20 cellular contexts compared by ENCODE assay signal in genomic region chr1:20663365-20663764, GRCh38. TPM values are rescaled to one million over a fixed set of nuclear protein-coding genes. Genes with fewer than 3 reads are reported as not detected.
A peak's percentile ranks its signal among the peaks of the same experiment; 100 is the strongest.
DNase-seq lines count a peak whose midpoint lies in the region; ATAC-seq and TF ChIP-seq lines count a peak whose summit lies in the region.
"Had no signal": no experiment of that assay in that cellular context is flagged by ENCODE, and none has a peak within 500 bp of the region (broad histone marks: within the 10 kb centered on the region; RNA-seq: fewer than 3 reads in every experiment).

No MANE protein-coding gene starts in this region.

- peaks cover 26% of the 10 kb centered on the region for H3K4me1 Mint-ChIP-seq in MCF 10A (ENCODE audit: insufficient read depth, unreplicated experiment)
- peaks cover 38 to 53% (median 43%) of the 10 kb centered on the region in 3 donors for H3K4me1 Mint-ChIP-seq in T-cell
- H3K4me1 Mint-ChIP-seq in immature natural killer cell: peaks cover 41% of the 10 kb centered on the region in 2 donors

- TF ChIP-seq EP300 in stomach (IDR thresholded peaks at IDR 0.05): no peak

- H2BK12ac ChIP-seq in trophoblast cell (ENCODE audit: low read length): no peak overlapping the region

- no peak overlapping the region for H3K23ac ChIP-seq in trophoblast cell (ENCODE audit: low read length)

- H3K27ac Mint-ChIP-seq in MCF 10A (ENCODE audit: low read depth, unreplicated experiment) (no peak overlapping the region), T-cell (no peak overlapping the region), immature natural killer cell (peak overlapping the region in 1 of 6 donors; percentile 45)

- no peak overlapping the region for H3K4me2 ChIP-seq in trophoblast cell (ENCODE audit: low read length)
- H3K4me2 ChIP-seq: hepatocyte had no signal

- H3K27ac ChIP-seq in breast epithelium (no peak overlapping the region), trophoblast cell (ENCODE audit: low read depth, low read length) (no peak overlapping the region), stomach (no peak overlapping the region)
- H3K27ac ChIP-seq: hepatocyte, tibial artery had no signal

- H3K36me3 Mint-ChIP-seq in MCF 10A (ENCODE audit: insufficient read depth, unreplicated experiment): peaks cover 13% of the 10 kb centered on the region
- peaks cover 7% of the 10 kb centered on the region for H3K36me3 Mint-ChIP-seq in T-cell
- H3K36me3 Mint-ChIP-seq in immature natural killer cell: peaks cover 0 to 5% (median 0%) of the 10 kb centered on the region in 3 donors

- H3K4me1 ChIP-seq in breast epithelium (peaks cover 5 to 7% of the 10 kb centered on the region in 2 donors), trophoblast cell (ENCODE audit: control insufficient read depth in 1 of 2, insufficient read depth in 2 of 2, low read length in 2 of 2) (peaks cover 7 to 11% of the 10 kb centered on the region in 2 experiments), stomach (peaks cover 21 to 33% (median 28%) of the 10 kb centered on the region in 4 donors)

- H4K8ac ChIP-seq in trophoblast cell (ENCODE audit: low read depth, low read length): no peak overlapping the region

- no CpG with 5 or more reads among the region's 1 CpG for WGBS in trophoblast cell (ENCODE audit: extremely low coverage, insufficient coverage, insufficient read length)
- 76 to 100% (median 93%) methylated on average over 1 of the region's 1 CpG for WGBS in stomach, 5 donors

- CTCF ChIA-PET in MCF 10A (lab: Yijun Ruan, JAX) (interaction anchor here (0.5 to 1.1 kb wide), 3 partner anchors 24 to 146 kb away, joined by 5 to 8 read pairs (median 7); no protein-coding TSS in a partner anchor), T-cell (lab: Charles Lee) (no interaction called here)

- H3K18ac ChIP-seq in trophoblast cell (ENCODE audit: low read length): no peak overlapping the region

- TF ChIP-seq POLR2A in breast epithelium (IDR thresholded peaks at IDR 0.05) (no peak), stomach (IDR thresholded peaks at IDR 0.05) (no peak)

- H2BK5ac ChIP-seq in trophoblast cell (ENCODE audit: low read depth, low read length, poor library complexity): no peak overlapping the region

- H3K4me3 ChIP-seq in breast epithelium (no peak overlapping the region), trophoblast cell (ENCODE audit: low read depth, low read length) (no peak overlapping the region), stomach (no peak overlapping the region)
- H3K4me3 ChIP-seq: hepatocyte, tibial artery had no signal

- no peak overlapping the region for H4K91ac ChIP-seq in trophoblast cell (ENCODE audit: low read depth, low read length)

- H2BK120ac ChIP-seq in trophoblast cell (ENCODE audit: insufficient read depth, low read length, poor library complexity): no peak overlapping the region

- H3K9me3 ChIP-seq in breast epithelium (no peaks in the 10 kb centered on the region), trophoblast cell (ENCODE audit: insufficient read depth, low read depth, low read length) (peaks cover 4% of the 10 kb centered on the region), stomach (no peaks in the 10 kb centered on the region)
- H3K9me3 ChIP-seq: tibial artery had no signal

- TF ChIP-seq CTCF in MCF 10A (IDR thresholded peaks at IDR 0.05; ENCODE audit: unreplicated experiment): no peak
- TF ChIP-seq CTCF in breast epithelium (IDR thresholded peaks at IDR 0.05): no peak
- TF ChIP-seq CTCF in stomach (IDR thresholded peaks at IDR 0.05): no peak

- H3K27me3 ChIP-seq in breast epithelium (no peaks in the 10 kb centered on the region), trophoblast cell (ENCODE audit: insufficient read depth, low read length) (no peaks in the 10 kb centered on the region), stomach (no peaks in the 10 kb centered on the region)
- H3K27me3 ChIP-seq: hepatocyte, tibial artery had no signal

- H3K27me3 Mint-ChIP-seq in MCF 10A (ENCODE audit: insufficient read depth, unreplicated experiment): no peaks in the 10 kb centered on the region
- H3K27me3 Mint-ChIP-seq in T-cell: no peaks in the 10 kb centered on the region
- H3K27me3 Mint-ChIP-seq in immature natural killer cell (ENCODE audit: low read depth in 3 of 3): peaks cover 0 to 6% (median 2%) of the 10 kb centered on the region in 3 donors

- intact Hi-C loops in MCF 10A (cut with micrococcal nuclease): no loop called here
- intact Hi-C loops in breast epithelium (cut with DNase I; ENCODE audit: low total_unique reads): no loop called here
- intact Hi-C loops in stomach (cut with DNase I; ENCODE audit: low total_unique reads): no loop called here

- no TSS peak for BruUV-seq in MCF 10A (replicated peaks; lab: Mats Ljungman, UMichigan)

- no peak overlapping the region for H3K9ac ChIP-seq in trophoblast cell (ENCODE audit: low read length)

- peaks cover 9% of the 10 kb centered on the region for H3K79me2 ChIP-seq in trophoblast cell (ENCODE audit: control insufficient read depth, insufficient read depth, low read length, poor library complexity)

- no peak overlapping the region for H4K12ac ChIP-seq in trophoblast cell (ENCODE audit: low read depth, low read length)

- no peak overlapping the region for H3K4ac ChIP-seq in trophoblast cell (ENCODE audit: low read depth, low read length)

- no peak overlapping the region for H2AK5ac ChIP-seq in trophoblast cell (ENCODE audit: low read length)

- ATAC-seq in T-cell (replicated peaks in 1 of 4) (no peak), HG03135 (IDR thresholded peaks at IDR 0.05; ENCODE audit: unreplicated experiment) (no peak)
- ATAC-seq: left cardiac atrium had no signal

- no peaks in the 10 kb centered on the region for H3K36me3 ChIP-seq in breast epithelium
- H3K36me3 ChIP-seq in trophoblast cell (ENCODE audit: control insufficient read depth in 1 of 2, insufficient read depth in 2 of 2, low read length in 2 of 2): peaks cover 0 to 3% of the 10 kb centered on the region in 2 experiments
- peaks cover 2 to 11% (median 10%) of the 10 kb centered on the region in 4 donors for H3K36me3 ChIP-seq in stomach

- peaks cover 7% of the 10 kb centered on the region for H3K79me1 ChIP-seq in trophoblast cell (ENCODE audit: low read length)

- H2AFZ ChIP-seq in trophoblast cell (ENCODE audit: insufficient read depth, low read length, poor library complexity): no peak overlapping the region
- H2AFZ ChIP-seq: hepatocyte had no signal

- no peak for DNase-seq in MCF 10A (ENCODE audit: unreplicated experiment)
- no peak for DNase-seq in breast epithelium (ENCODE audit: low spot score in 2 of 2)
- no peak for DNase-seq in T-cell
- no peak for DNase-seq in immature natural killer cell
- DNase-seq in trophoblast cell: no peak
- DNase-seq in 8988T: no peak
- no peak for DNase-seq in stomach
- DNase-seq: activated CD4-positive, alpha-beta T cell treated with anti-CD3 and anti-CD28 coated beads, Interleukin-2, amount 50 U/mL, for 4 hours; activated gamma-delta T cell treated with Interleukin-2 at 50 U/mL for 16 hours; AML-193; DMS153; left cardiac atrium; NCI-H1105; NCI-H2171 treated with DMSO at 0.1 percent for 48 hours; NK-92 treated with Interleukin-12 subunit alpha and Interleukin-12 subunit beta, amount 100 ng/mL, for 24 hours; SIG-M5; tibial artery had no signal

- H3K4me3 Mint-ChIP-seq in MCF 10A (ENCODE audit: unreplicated experiment) (peak overlapping the region; percentile 96), T-cell (peak overlapping the region; percentile 28 to 81 (median 50)), immature natural killer cell (peak overlapping the region in 3 of 5 donors; percentile 98 to 99 (median 99))

- POLR2A ChIA-PET in MCF 10A (lab: Yijun Ruan, JAX) (interaction anchor here (0.7 to 1.5 kb wide), 2 partner anchors 56 to 156 kb away, joined by 3 read pairs; partner anchors contain the start of gene MUL1), T-cell (lab: Charles Lee) (no interaction called here)

- no peaks in the 10 kb centered on the region for H3K9me3 Mint-ChIP-seq in MCF 10A (ENCODE audit: unreplicated experiment)
- H3K9me3 Mint-ChIP-seq in T-cell: no peaks in the 10 kb centered on the region
- H3K9me3 Mint-ChIP-seq in immature natural killer cell: no peaks in the 10 kb centered on the region
- H3K9me3 Mint-ChIP-seq: IgD-negative memory B cell had no signal

- no peak overlapping the region for H3K14ac ChIP-seq in trophoblast cell (ENCODE audit: low read length)

RNA-seq across cellular contexts. Expression of gene DDOST, which starts 2.2 kb away (rescaled TPM):
- total RNA-seq in MCF 10A (2022) (292 and 397 TPM in 2 replicates), breast epithelium (100 to 1,000 TPM; 127 to 145 (median 138) TPM), T-cell (100 to 1,000 TPM; 106 to 145 (median 124) TPM), stomach (100 to 1,000 TPM in 2 of 5 donors, 10 to 100 TPM in 3; 38.5 to 227 (median 88.1) TPM)
- polyA plus RNA-seq in immature natural killer cell (100 to 1,000 TPM; 365 to 518 (median 376) TPM), stomach (100 to 1,000 TPM in 2 of 3 donors, 10 to 100 TPM in 1; 84.6 to 119 (median 117) TPM)
- polyA plus RNA-seq in trophoblast cell (2013): 241 and 250 TPM in 2 replicates

RNA-seq across cellular contexts. Expression of gene PINK1, which starts 30.1 kb away (rescaled TPM):
- total RNA-seq in MCF 10A (2022) (20.9 and 26.1 TPM in 2 replicates), breast epithelium (100 to 1,000 TPM in 1 of 3 donors, 10 to 100 TPM in 2; 92.1 to 146 (median 94.1) TPM), T-cell (10 to 100 TPM; 11.8 to 30.1 (median 26.8) TPM), stomach (100 to 1,000 TPM in 1 of 5 donors, 10 to 100 TPM in 4; 21.0 to 169 (median 42.4) TPM)
- polyA plus RNA-seq in immature natural killer cell (10 to 100 TPM; 25.5 to 40.5 (median 34.4) TPM), stomach (10 to 100 TPM; 53.2 to 74.1 (median 69.9) TPM)
- 21.6 and 21.9 TPM in 2 replicates for polyA plus RNA-seq in trophoblast cell (2013)

RNA-seq across cellular contexts. Expression of gene KIF17, which starts 54.4 kb away (rescaled TPM):
- 0.19 and 1.9 TPM in 2 replicates for total RNA-seq in MCF 10A (2022)
- 1 to 10 TPM; 1.8 to 3.5 (median 2.0) TPM for total RNA-seq in breast epithelium
- total RNA-seq in T-cell: not detected
- polyA plus RNA-seq in immature natural killer cell: under 1 TPM in 1 of 3 donors, not detected in 2; 0.21 TPM
- 1.4 TPM in 2 replicates for polyA plus RNA-seq in trophoblast cell (2013)
- 1 to 10 TPM in 2 of 5 donors, not detected in 3; 1.3 to 1.5 TPM for total RNA-seq in stomach
- polyA plus RNA-seq in stomach: 1 to 10 TPM in 1 of 3 donors, under 1 TPM in 2; 0.56 to 1.4 (median 0.78) TPM
- polyA plus RNA-seq: IgD-negative memory B cell had no signal
